Comparison of ENCODE assay signal across 8 cellular contexts in genomic region chr4:38161208-38162113, GRCh38.
DNase-seq lines count a peak whose midpoint lies in the region; ATAC-seq and TF ChIP-seq lines count a peak whose summit lies in the region.

No MANE protein-coding gene starts in this region.

- POLR2A ChIA-PET in RWPE1 (lab: Yijun Ruan, JAX; ENCODE audit: low non-redundant PET), result interaction anchor here (0.6 to 0.8 kb wide), 2 partner anchors 47 to 370 kb away, joined by 3 read pairs; no protein-coding TSS in a partner anchor

- ATAC-seq in stimulated activated effector memory CD8-positive, alpha-beta T cell treated with anti-CD3 and anti-CD28 coated beads, Interleukin-12 subunit alpha, Interleukin-12 subunit beta, amount 100 ng/mL, for 72 hours, result peak; percentile 23
- ATAC-seq in GM18858 (IDR thresholded peaks at IDR 0.05; ENCODE audit: unreplicated experiment) (no peak), HG03175 (IDR thresholded peaks at IDR 0.05; ENCODE audit: unreplicated experiment) (no peak)

- peaks cover 5% of the 10 kb centered on the region for H3K27me3 Mint-ChIP-seq in activated CD4-positive, alpha-beta T cell treated with anti-CD3 and anti-CD28 coated beads, Interleukin-2, amount 10 ng/mL, durations not matched to agents 24 days and 14 days

- peak overlapping the region; percentile 5 for H3K4me3 Mint-ChIP-seq in activated CD4-positive, alpha-beta T cell treated with anti-CD3 and anti-CD28 coated beads, Interleukin-2, amount 10 ng/mL, durations not matched to agents 24 days and 14 days
- peak overlapping the region; percentile 0 for H3K4me3 Mint-ChIP-seq in stimulated activated effector memory CD8-positive, alpha-beta T cell treated with anti-CD3 and anti-CD28 coated beads, Interleukin-12 subunit alpha, Interleukin-12 subunit beta, amount 100 ng/mL, for 72 hours

- no peak for DNase-seq in activated CD4-positive, alpha-beta T cell treated with anti-CD3 and anti-CD28 coated beads, Interleukin-2, amount 10 ng/mL, durations not matched to agents 24 days and 14 days
- no peak for DNase-seq in activated CD4-positive, alpha-beta T cell treated with anti-CD3 and anti-CD28 coated beads for 4 hours
- DNase-seq in RWPE1 (ENCODE audit: low spot score) (no peak), epithelial cell of prostate (ENCODE audit: low read depth, low spot score) (no peak), NOMO-1 treated with dmso at 0.1 percent for 144 hours (lab: John Stamatoyannopoulos, UW; ENCODE audit: unreplicated experiment) (no peak)
- DNase-seq in stimulated activated effector memory CD8-positive, alpha-beta T cell treated with anti-CD3 and anti-CD28 coated beads, Interleukin-12 subunit alpha, Interleukin-12 subunit beta, amount 100 ng/mL, for 72 hours (ENCODE audit: low spot score in 2 of 2), result no peak

- no peak for TF ChIP-seq CTCF in RWPE1 (conservative IDR thresholded peaks at IDR 0.05; ENCODE audit: low read depth)

- CTCF ChIA-PET in RWPE1 (lab: Yijun Ruan, JAX), result interaction anchor here (0.5 to 1.2 kb wide), 4 partner anchors 18 to 433 kb away, joined by 3 to 7 read pairs (median 4); no protein-coding TSS in a partner anchor

- intact Hi-C loops in activated CD4-positive, alpha-beta T cell treated with anti-CD3 and anti-CD28 coated beads, Interleukin-2, amount 10 ng/mL, durations not matched to agents 24 days and 14 days (cut with micrococcal nuclease), result loop anchor here (1.0 to 5.0 kb wide), 10 partner anchors 16 to 1191 kb away; no protein-coding TSS in a partner anchor

- H3K4me1 Mint-ChIP-seq in activated CD4-positive, alpha-beta T cell treated with anti-CD3 and anti-CD28 coated beads, Interleukin-2, amount 10 ng/mL, durations not matched to agents 24 days and 14 days, result peaks cover 60% of the 10 kb centered on the region
- H3K4me1 Mint-ChIP-seq in stimulated activated effector memory CD8-positive, alpha-beta T cell treated with anti-CD3 and anti-CD28 coated beads, Interleukin-12 subunit alpha, Interleukin-12 subunit beta, amount 100 ng/mL, for 72 hours, result peaks cover 55% of the 10 kb centered on the region

- H3K27ac Mint-ChIP-seq in activated CD4-positive, alpha-beta T cell treated with anti-CD3 and anti-CD28 coated beads, Interleukin-2, amount 10 ng/mL, durations not matched to agents 24 days and 14 days, result peak overlapping the region; percentile 84
- H3K27ac Mint-ChIP-seq in stimulated activated effector memory CD8-positive, alpha-beta T cell treated with anti-CD3 and anti-CD28 coated beads, Interleukin-12 subunit alpha, Interleukin-12 subunit beta, amount 100 ng/mL, for 72 hours, result peak overlapping the region; percentile 80

- H3K36me3 Mint-ChIP-seq in activated CD4-positive, alpha-beta T cell treated with anti-CD3 and anti-CD28 coated beads, Interleukin-2, amount 10 ng/mL, durations not matched to agents 24 days and 14 days (ENCODE audit: low read depth), result peaks cover 7% of the 10 kb centered on the region
- no peaks in the 10 kb centered on the region for H3K36me3 Mint-ChIP-seq in stimulated activated effector memory CD8-positive, alpha-beta T cell treated with anti-CD3 and anti-CD28 coated beads, Interleukin-12 subunit alpha, Interleukin-12 subunit beta, amount 100 ng/mL, for 72 hours

- H3K27ac ChIP-seq in RWPE1 (peak overlapping the region; percentile 96; the same call in 1 of the 2 replicates), epithelial cell of prostate (peak overlapping the region; percentile 100)

- peaks cover 37% of the 10 kb centered on the region for H3K9me3 Mint-ChIP-seq in activated CD4-positive, alpha-beta T cell treated with anti-CD3 and anti-CD28 coated beads, Interleukin-2, amount 10 ng/mL, durations not matched to agents 24 days and 14 days
- H3K9me3 Mint-ChIP-seq in stimulated activated effector memory CD8-positive, alpha-beta T cell treated with anti-CD3 and anti-CD28 coated beads, Interleukin-12 subunit alpha, Interleukin-12 subunit beta, amount 100 ng/mL, for 72 hours, result peaks cover 8% of the 10 kb centered on the region
